In genomic region chr22:23818541-23818940, GRCh38 we compare ENCODE assay signal across 18 cellular contexts. TPM values are rescaled to one million over a fixed set of nuclear protein-coding genes. Genes with fewer than 3 reads are reported as not detected.
DNase-seq lines count a peak whose midpoint lies in the region; ATAC-seq and TF ChIP-seq lines count a peak whose summit lies in the region.
"Had no signal": no experiment of that assay in that cellular context is flagged by ENCODE, and none has a peak within 500 bp of the region (broad histone marks: within the 10 kb centered on the region; RNA-seq: fewer than 3 reads in every experiment).

No MANE protein-coding gene starts in this region.

- H3K36me3 ChIP-seq in BLaER1 treated with 17β-estradiol and CSF1 and Interleukin-3, amounts not matched to agents 10 nM and 100 nM, result peaks cover 76 to 100% (median 98%) of the 10 kb centered on the region in 11 experiments

- TF ChIP-seq CTCF in activated B cell treated with CpG ODN at 0.5 μM for 24 hours (IDR thresholded peaks at IDR 0.05), result no peak

- no peak overlapping the region for H3K4me3 Mint-ChIP-seq in activated CD4-positive, alpha-beta T cell treated with anti-CD3 and anti-CD28 coated beads, Interleukin-2, amount 10 ng/mL, durations not matched to agents 7 days and 5 days
- peak overlapping the region; percentile 63 for H3K4me3 Mint-ChIP-seq in activated B cell treated with CpG ODN at 0.5 μM for 24 hours
- H3K4me3 Mint-ChIP-seq in stimulated activated naive B cell treated with anti-CD40 and anti-IgM and Interleukin-4, amounts not matched to agents 10 μg/mL and 1 μg/mL and 100 μg/mL, for 72 hours, result no peak overlapping the region
- H3K4me3 Mint-ChIP-seq in activated naive CD4-positive, alpha-beta T cell treated with anti-CD3 and anti-CD28 coated beads, Interleukin-2, amount 10 ng/mL, durations not matched to agents 7 days and 5 days, result no peak overlapping the region
- H3K4me3 Mint-ChIP-seq: CD4-positive, alpha-beta memory T cell had no signal

- H3K4me3 ChIP-seq in BLaER1 treated with 17β-estradiol and CSF1 and Interleukin-3, amounts not matched to agents 10 nM and 100 nM, result no peak overlapping the region; a peak in 2 of 20 replicates

- POLR2A ChIA-PET in activated CD4-positive, alpha-beta T cell treated with anti-CD3 and anti-CD28 coated beads, Interleukin-2, amount 10 ng/mL, durations not matched to agents 7 days and 5 days (lab: Charles Lee), result no interaction called here
- POLR2A ChIA-PET in activated B cell treated with CpG ODN at 0.5 μM for 24 hours (lab: Charles Lee), result no interaction called here

- H3K9me3 Mint-ChIP-seq in activated CD4-positive, alpha-beta T cell treated with anti-CD3 and anti-CD28 coated beads, Interleukin-2, amount 10 ng/mL, durations not matched to agents 7 days and 5 days, result no peaks in the 10 kb centered on the region
- no peaks in the 10 kb centered on the region for H3K9me3 Mint-ChIP-seq in activated B cell treated with CpG ODN at 0.5 μM for 24 hours
- no peaks in the 10 kb centered on the region for H3K9me3 Mint-ChIP-seq in stimulated activated naive B cell treated with anti-CD40 and anti-IgM and Interleukin-4, amounts not matched to agents 10 μg/mL and 1 μg/mL and 100 μg/mL, for 72 hours
- H3K9me3 Mint-ChIP-seq in activated naive CD4-positive, alpha-beta T cell treated with anti-CD3 and anti-CD28 coated beads, Interleukin-2, amount 10 ng/mL, durations not matched to agents 7 days and 5 days, result no peaks in the 10 kb centered on the region
- H3K9me3 Mint-ChIP-seq: CD4-positive, alpha-beta memory T cell had no signal

- ATAC-seq in activated B cell treated with CpG ODN at 0.5 μM for 24 hours (ENCODE audit: low read depth), result peak; percentile 59
- peak; percentile 19 to 47 for ATAC-seq in stimulated activated naive B cell treated with anti-CD40 and anti-IgM and Interleukin-4, amounts not matched to agents 10 μg/mL and 1 μg/mL and 100 μg/mL, for 72 hours (replicated peaks)
- ATAC-seq: PC-3 had no signal

- peaks cover 33% of the 10 kb centered on the region for H3K4me1 Mint-ChIP-seq in activated CD4-positive, alpha-beta T cell treated with anti-CD3 and anti-CD28 coated beads, Interleukin-2, amount 10 ng/mL, durations not matched to agents 7 days and 5 days
- H3K4me1 Mint-ChIP-seq in activated B cell treated with CpG ODN at 0.5 μM for 24 hours, result peaks cover 54% of the 10 kb centered on the region
- peaks cover 42 to 53% of the 10 kb centered on the region in 2 donors for H3K4me1 Mint-ChIP-seq in stimulated activated naive B cell treated with anti-CD40 and anti-IgM and Interleukin-4, amounts not matched to agents 10 μg/mL and 1 μg/mL and 100 μg/mL, for 72 hours
- H3K4me1 Mint-ChIP-seq in activated naive CD4-positive, alpha-beta T cell treated with anti-CD3 and anti-CD28 coated beads, Interleukin-2, amount 10 ng/mL, durations not matched to agents 7 days and 5 days, result peaks cover 36% of the 10 kb centered on the region

- peaks cover 59% of the 10 kb centered on the region for H3K36me3 Mint-ChIP-seq in activated CD4-positive, alpha-beta T cell treated with anti-CD3 and anti-CD28 coated beads, Interleukin-2, amount 10 ng/mL, durations not matched to agents 7 days and 5 days (ENCODE audit: low read depth)
- H3K36me3 Mint-ChIP-seq in activated B cell treated with CpG ODN at 0.5 μM for 24 hours (ENCODE audit: low read depth), result peaks cover 92% of the 10 kb centered on the region
- peaks cover 62 to 75% of the 10 kb centered on the region in 2 donors for H3K36me3 Mint-ChIP-seq in stimulated activated naive B cell treated with anti-CD40 and anti-IgM and Interleukin-4, amounts not matched to agents 10 μg/mL and 1 μg/mL and 100 μg/mL, for 72 hours
- peaks cover 56% of the 10 kb centered on the region for H3K36me3 Mint-ChIP-seq in activated naive CD4-positive, alpha-beta T cell treated with anti-CD3 and anti-CD28 coated beads, Interleukin-2, amount 10 ng/mL, durations not matched to agents 7 days and 5 days

- H3K9ac ChIP-seq in BLaER1 treated with 17β-estradiol and CSF1 and Interleukin-3, amounts not matched to agents 10 nM and 100 nM, result peak overlapping the region in 6 of 11 experiments; percentile 0 to 54 (median 24); a peak in 4 of 22 replicates

- H3K9me3 ChIP-seq in BLaER1 treated with 17β-estradiol and CSF1 and Interleukin-3, amounts not matched to agents 10 nM and 100 nM (replicated peaks in 1 of 11), result no peaks in the 10 kb centered on the region

- no peaks in the 10 kb centered on the region for H3K27me3 ChIP-seq in BLaER1 treated with 17β-estradiol and CSF1 and Interleukin-3, amounts not matched to agents 10 nM and 100 nM

- H3K4me2 ChIP-seq in BLaER1 treated with 17β-estradiol and CSF1 and Interleukin-3, amounts not matched to agents 10 nM and 100 nM, result peak overlapping the region; percentile 52 to 78 (median 72)

- CTCF ChIA-PET in activated CD4-positive, alpha-beta T cell treated with anti-CD3 and anti-CD28 coated beads, Interleukin-2, amount 10 ng/mL, durations not matched to agents 7 days and 5 days (lab: Charles Lee), result interaction anchor here (1.4 kb wide), 1 partner anchor 13 kb away, joined by 3 read pairs; no protein-coding TSS in a partner anchor
- CTCF ChIA-PET in activated B cell treated with CpG ODN at 0.5 μM for 24 hours (lab: Charles Lee), result no interaction called here
- CTCF ChIA-PET in activated naive CD4-positive, alpha-beta T cell treated with anti-CD3 and anti-CD28 coated beads, Interleukin-2, amount 10 ng/mL, durations not matched to agents 7 days and 5 days (lab: Charles Lee), result no interaction called here

- intact Hi-C loops in activated B cell treated with CpG ODN at 0.5 μM for 24 hours (cut with micrococcal nuclease), result no loop called here

- DNase-seq in activated CD4-positive, alpha-beta T cell treated with anti-CD3 and anti-CD28 coated beads, Interleukin-2, amount 10 ng/mL, durations not matched to agents 7 days and 5 days, result no peak
- no peak for DNase-seq in activated CD4-positive, alpha-beta T cell treated with anti-CD3 and anti-CD28 coated beads, Interleukin-2, amount 50 U/mL, for 4 hours
- DNase-seq in activated B cell treated with CpG ODN at 0.5 μM for 24 hours (no peak), iPS-NIHi7 (ENCODE audit: extremely low spot score) (no peak)
- DNase-seq in stimulated activated naive B cell treated with anti-CD40 and anti-IgM and Interleukin-4, amounts not matched to agents 10 μg/mL and 1 μg/mL and 100 μg/mL, for 72 hours, result no peak
- no peak for DNase-seq in activated naive CD4-positive, alpha-beta T cell treated with anti-CD3 and anti-CD28 coated beads, Interleukin-2, amount 10 ng/mL, durations not matched to agents 7 days and 5 days
- DNase-seq: C1 segment of cervical spinal cord; CD4-positive, alpha-beta memory T cell; COR-L47; DMS53; Kasumi-1; NCI-H1105; NCI-H1436 treated with DMSO at 0.1 percent for 48 hours; NCI-H187 treated with DMSO at 0.1 percent for 48 hours; NCI-H524; NCI-H748 treated with DMSO at 0.1 percent for 48 hours; PC-3 had no signal

- peaks cover 53 to 92% (median 80%) of the 10 kb centered on the region in 10 experiments for H3K4me1 ChIP-seq in BLaER1 treated with 17β-estradiol and CSF1 and Interleukin-3, amounts not matched to agents 10 nM and 100 nM

- peak overlapping the region; percentile 31 for H3K27ac Mint-ChIP-seq in activated CD4-positive, alpha-beta T cell treated with anti-CD3 and anti-CD28 coated beads, Interleukin-2, amount 10 ng/mL, durations not matched to agents 7 days and 5 days
- peak overlapping the region; percentile 66 for H3K27ac Mint-ChIP-seq in activated B cell treated with CpG ODN at 0.5 μM for 24 hours
- H3K27ac Mint-ChIP-seq in stimulated activated naive B cell treated with anti-CD40 and anti-IgM and Interleukin-4, amounts not matched to agents 10 μg/mL and 1 μg/mL and 100 μg/mL, for 72 hours, result peak overlapping the region; percentile 81
- no peak overlapping the region for H3K27ac Mint-ChIP-seq in activated naive CD4-positive, alpha-beta T cell treated with anti-CD3 and anti-CD28 coated beads, Interleukin-2, amount 10 ng/mL, durations not matched to agents 7 days and 5 days
- H3K27ac Mint-ChIP-seq: CD4-positive, alpha-beta memory T cell had no signal

- H3K27ac ChIP-seq in BLaER1 treated with 17β-estradiol and CSF1 and Interleukin-3, amounts not matched to agents 10 nM and 100 nM, result peak overlapping the region in 9 of 11 experiments; percentile 17 to 89 (median 66); a peak in 16 of 22 replicates

- H3K27me3 Mint-ChIP-seq in activated CD4-positive, alpha-beta T cell treated with anti-CD3 and anti-CD28 coated beads, Interleukin-2, amount 10 ng/mL, durations not matched to agents 7 days and 5 days, result no peaks in the 10 kb centered on the region
- no peaks in the 10 kb centered on the region for H3K27me3 Mint-ChIP-seq in activated B cell treated with CpG ODN at 0.5 μM for 24 hours
- H3K27me3 Mint-ChIP-seq in stimulated activated naive B cell treated with anti-CD40 and anti-IgM and Interleukin-4, amounts not matched to agents 10 μg/mL and 1 μg/mL and 100 μg/mL, for 72 hours, result no peaks in the 10 kb centered on the region
- no peaks in the 10 kb centered on the region for H3K27me3 Mint-ChIP-seq in activated naive CD4-positive, alpha-beta T cell treated with anti-CD3 and anti-CD28 coated beads, Interleukin-2, amount 10 ng/mL, durations not matched to agents 7 days and 5 days
- H3K27me3 Mint-ChIP-seq: CD4-positive, alpha-beta memory T cell had no signal

- H4K20me1 ChIP-seq in BLaER1 treated with 17β-estradiol and CSF1 and Interleukin-3, amounts not matched to agents 10 nM and 100 nM, result peaks cover 0 to 22% (median 0%) of the 10 kb centered on the region in 11 experiments; a peak in 3 of 22 replicates

RNA-seq across cellular contexts. Expression of gene DERL3, which starts 20.3 kb away (rescaled TPM):
- 1 to 10 TPM; 9.0 to 9.9 TPM for total RNA-seq in activated CD4-positive, alpha-beta T cell treated with anti-CD3 and anti-CD28 coated beads, Interleukin-2, amount 10 ng/mL, durations not matched to agents 7 days and 5 days
- 15.4 and 18.3 TPM in 2 replicates for total RNA-seq in activated B cell treated with CpG ODN at 0.5 μM for 24 hours
- total RNA-seq: PC-3 had no signal

RNA-seq across cellular contexts. Expression of gene SMARCB1, which starts 31.8 kb away (rescaled TPM):
- total RNA-seq in activated CD4-positive, alpha-beta T cell treated with anti-CD3 and anti-CD28 coated beads, Interleukin-2, amount 10 ng/mL, durations not matched to agents 7 days and 5 days, result 10 to 100 TPM; 91.4 to 92.6 TPM
- total RNA-seq in activated B cell treated with CpG ODN at 0.5 μM for 24 hours, result 156 and 161 TPM in 2 replicates

RNA-seq across cellular contexts. Expression of gene SLC2A11, which starts 39.1 kb away (rescaled TPM):
- total RNA-seq in activated CD4-positive, alpha-beta T cell treated with anti-CD3 and anti-CD28 coated beads, Interleukin-2, amount 10 ng/mL, durations not matched to agents 7 days and 5 days, result 1 to 10 TPM; 7.8 to 8.8 TPM
- total RNA-seq in activated B cell treated with CpG ODN at 0.5 μM for 24 hours, result 24.0 and 30.2 TPM in 2 replicates

RNA-seq across cellular contexts. Expression of gene MMP11, which starts 45.9 kb away (rescaled TPM):
- under 1 TPM; 0.27 to 0.50 TPM for total RNA-seq in activated CD4-positive, alpha-beta T cell treated with anti-CD3 and anti-CD28 coated beads, Interleukin-2, amount 10 ng/mL, durations not matched to agents 7 days and 5 days
- total RNA-seq in activated B cell treated with CpG ODN at 0.5 μM for 24 hours, result 3.6 TPM in 2 replicates

RNA-seq across cellular contexts. Expression of gene CHCHD10, which starts 50.8 kb away (rescaled TPM):
- 10 to 100 TPM; 44.6 to 55.4 TPM for total RNA-seq in activated CD4-positive, alpha-beta T cell treated with anti-CD3 and anti-CD28 coated beads, Interleukin-2, amount 10 ng/mL, durations not matched to agents 7 days and 5 days
- total RNA-seq in activated B cell treated with CpG ODN at 0.5 μM for 24 hours, result 63.4 and 68.8 TPM in 2 replicates
